Comparison of ENCODE assay signal across 8 cellular contexts in genomic region chr1:161019767-161020572, GRCh38. TPM values are rescaled to one million over a fixed set of nuclear protein-coding genes. Genes with fewer than 3 reads are reported as not detected.
DNase-seq lines count a peak whose midpoint lies in the region; ATAC-seq and TF ChIP-seq lines count a peak whose summit lies in the region.

No MANE protein-coding gene starts in this region.

- peak overlapping the region; percentile 26 for H3K27ac ChIP-seq in mesodermal cell (ENCODE audit: low read depth, low read length, severe bottlenecking)

- peak overlapping the region; percentile 86 for H3K27ac Mint-ChIP-seq in activated CD8-positive, alpha-beta memory T cell treated with anti-CD3 and anti-CD28 coated beads, Interleukin-2, amount 10 ng/mL, durations not matched to agents 7 days and 5 days
- peak overlapping the region; percentile 86 for H3K27ac Mint-ChIP-seq in dendritic cell treated with granulocyte-macrophage colony-stimulating factor and Interleukin-4, amounts not matched to agents 40 ng/mL and 50 ng/mL, for 4 days

- no peaks in the 10 kb centered on the region for H3K36me3 ChIP-seq in mesodermal cell (ENCODE audit: control insufficient read depth, insufficient read depth, low read length)

- peak overlapping the region; percentile 82 for H3K4me3 Mint-ChIP-seq in activated CD8-positive, alpha-beta memory T cell treated with anti-CD3 and anti-CD28 coated beads, Interleukin-2, amount 10 ng/mL, durations not matched to agents 7 days and 5 days
- peak overlapping the region; percentile 88 for H3K4me3 Mint-ChIP-seq in dendritic cell treated with granulocyte-macrophage colony-stimulating factor and Interleukin-4, amounts not matched to agents 40 ng/mL and 50 ng/mL, for 4 days

- intact Hi-C loops in dendritic cell treated with granulocyte-macrophage colony-stimulating factor and Interleukin-4, amounts not matched to agents 40 ng/mL and 50 ng/mL, for 4 days (cut with micrococcal nuclease): no loop called here

- CTCF ChIA-PET in activated CD8-positive, alpha-beta memory T cell treated with anti-CD3 and anti-CD28 coated beads, Interleukin-2, amount 10 ng/mL, durations not matched to agents 7 days and 5 days (lab: Charles Lee): interaction anchor here (1.2 to 2.3 kb wide), 5 partner anchors 18 to 77 kb away, joined by 4 to 17 read pairs (median 8); partner anchors contain the start of gene TSTD1

- 1 to 3% methylated on average over 7 to 8 of the region's 11 CpGs for WGBS in mesodermal cell (ENCODE audit: insufficient coverage in 2 of 2), 2 experiments

- H3K9me3 Mint-ChIP-seq in activated CD8-positive, alpha-beta memory T cell treated with anti-CD3 and anti-CD28 coated beads, Interleukin-2, amount 10 ng/mL, durations not matched to agents 7 days and 5 days (ENCODE audit: low read depth): no peaks in the 10 kb centered on the region
- H3K9me3 Mint-ChIP-seq in dendritic cell treated with granulocyte-macrophage colony-stimulating factor and Interleukin-4, amounts not matched to agents 40 ng/mL and 50 ng/mL, for 4 days: no peaks in the 10 kb centered on the region

- no peaks in the 10 kb centered on the region for H3K27me3 Mint-ChIP-seq in activated CD8-positive, alpha-beta memory T cell treated with anti-CD3 and anti-CD28 coated beads, Interleukin-2, amount 10 ng/mL, durations not matched to agents 7 days and 5 days
- H3K27me3 Mint-ChIP-seq in dendritic cell treated with granulocyte-macrophage colony-stimulating factor and Interleukin-4, amounts not matched to agents 40 ng/mL and 50 ng/mL, for 4 days: no peaks in the 10 kb centered on the region

- peak overlapping the region; percentile 67 for H3K4me3 ChIP-seq in mesodermal cell (ENCODE audit: extremely low read depth, insufficient read depth, low read length, poor library complexity, severe bottlenecking)

- peaks cover 8% of the 10 kb centered on the region for H3K4me1 ChIP-seq in mesodermal cell (ENCODE audit: control insufficient read depth, insufficient read depth, low read length, poor library complexity, severe bottlenecking)

- TF ChIP-seq CTCF in omental fat pad (IDR thresholded peaks at IDR 0.05): no peak

- H3K9me3 ChIP-seq in mesodermal cell (ENCODE audit: control insufficient read depth, low read length): no peaks in the 10 kb centered on the region

- no peak for DNase-seq in activated CD8-positive, alpha-beta memory T cell treated with anti-CD3 and anti-CD28 coated beads, Interleukin-2, amount 10 ng/mL, durations not matched to agents 7 days and 5 days
- DNase-seq in activated CD8-positive, alpha-beta memory T cell treated with anti-CD3 and anti-CD28 coated beads, Interleukin-2, amount 50 U/mL, for 4 hours: no peak
- DNase-seq in NCI-H526 treated with DMSO at 0.1 percent for 48 hours (lab: John Stamatoyannopoulos, UW) (peak; percentile 39), omental fat pad (ENCODE audit: low spot score) (no peak), AML-193 (lab: John Stamatoyannopoulos, UW) (no peak)

- peaks cover 33% of the 10 kb centered on the region for H3K4me1 Mint-ChIP-seq in activated CD8-positive, alpha-beta memory T cell treated with anti-CD3 and anti-CD28 coated beads, Interleukin-2, amount 10 ng/mL, durations not matched to agents 7 days and 5 days
- H3K4me1 Mint-ChIP-seq in dendritic cell treated with granulocyte-macrophage colony-stimulating factor and Interleukin-4, amounts not matched to agents 40 ng/mL and 50 ng/mL, for 4 days (ENCODE audit: low read depth): peaks cover 51% of the 10 kb centered on the region

- peaks cover 3% of the 10 kb centered on the region for H3K36me3 Mint-ChIP-seq in activated CD8-positive, alpha-beta memory T cell treated with anti-CD3 and anti-CD28 coated beads, Interleukin-2, amount 10 ng/mL, durations not matched to agents 7 days and 5 days
- peaks cover 12% of the 10 kb centered on the region for H3K36me3 Mint-ChIP-seq in dendritic cell treated with granulocyte-macrophage colony-stimulating factor and Interleukin-4, amounts not matched to agents 40 ng/mL and 50 ng/mL, for 4 days (ENCODE audit: low read depth)

- no peak for ATAC-seq in activated CD8-positive, alpha-beta memory T cell treated with anti-CD3 and anti-CD28 coated beads, Interleukin-2, amount 10 ng/mL, durations not matched to agents 7 days and 5 days
- ATAC-seq in omental fat pad (ENCODE audit: low FRiP score) (no peak), GM19467 (IDR thresholded peaks at IDR 0.05; ENCODE audit: unreplicated experiment) (no peak)

RNA-seq across cellular contexts. Expression of gene F11R, which starts 1.0 kb away (rescaled TPM):
- 10 to 100 TPM; 13.5 to 14.0 TPM for total RNA-seq in activated CD8-positive, alpha-beta memory T cell treated with anti-CD3 and anti-CD28 coated beads, Interleukin-2, amount 10 ng/mL, durations not matched to agents 7 days and 5 days
- 118 TPM for polyA plus RNA-seq in mesodermal cell (2013, experiment 1 of 2)
- 90.7 TPM for polyA plus RNA-seq in mesodermal cell (2013, experiment 2 of 2)
- 10 to 100 TPM; 31.7 to 52.8 (median 44.4) TPM for total RNA-seq in omental fat pad

RNA-seq across cellular contexts. Expression of gene TSTD1, which starts 18.8 kb away (rescaled TPM):
- total RNA-seq in activated CD8-positive, alpha-beta memory T cell treated with anti-CD3 and anti-CD28 coated beads, Interleukin-2, amount 10 ng/mL, durations not matched to agents 7 days and 5 days: 10 to 100 TPM; 62.8 TPM
- polyA plus RNA-seq in mesodermal cell (2013, experiment 1 of 2): 19.0 TPM
- 13.6 TPM for polyA plus RNA-seq in mesodermal cell (2013, experiment 2 of 2)
- total RNA-seq in omental fat pad: 10 to 100 TPM; 26.0 to 43.1 (median 30.5) TPM

RNA-seq across cellular contexts. Expression of gene USF1, which starts 25.8 kb away (rescaled TPM):
- 10 to 100 TPM; 75.4 to 90.1 TPM for total RNA-seq in activated CD8-positive, alpha-beta memory T cell treated with anti-CD3 and anti-CD28 coated beads, Interleukin-2, amount 10 ng/mL, durations not matched to agents 7 days and 5 days
- polyA plus RNA-seq in mesodermal cell (2013, experiment 1 of 2): 52.1 TPM
- 51.3 TPM for polyA plus RNA-seq in mesodermal cell (2013, experiment 2 of 2)
- total RNA-seq in omental fat pad: 10 to 100 TPM; 44.8 to 87.5 (median 61.4) TPM

RNA-seq across cellular contexts. Expression of gene ARHGAP30, which starts 49.7 kb away (rescaled TPM):
- total RNA-seq in activated CD8-positive, alpha-beta memory T cell treated with anti-CD3 and anti-CD28 coated beads, Interleukin-2, amount 10 ng/mL, durations not matched to agents 7 days and 5 days: 100 to 1,000 TPM; 260 to 273 TPM
- 0.11 TPM for polyA plus RNA-seq in mesodermal cell (2013, experiment 1 of 2)
- 0.10 TPM for polyA plus RNA-seq in mesodermal cell (2013, experiment 2 of 2)
- 10 to 100 TPM in 3 of 4 donors, 1 to 10 TPM in 1; 9.8 to 32.3 (median 24.7) TPM for total RNA-seq in omental fat pad
